ENCODE assay signal across 13 cellular contexts in genomic region chrX:154413142-154413541, GRCh38. TPM values are rescaled to one million over a fixed set of nuclear protein-coding genes. Genes with fewer than 3 reads are reported as not detected.
DNase-seq lines count a peak whose midpoint lies in the region; ATAC-seq and TF ChIP-seq lines count a peak whose summit lies in the region.
"Had no signal": no experiment of that assay in that cellular context is flagged by ENCODE, and none has a peak within 500 bp of the region (broad histone marks: within the 10 kb centered on the region; RNA-seq: fewer than 3 reads in every experiment).

No MANE protein-coding gene starts in this region.

- H3K27ac ChIP-seq in MM.1S (ENCODE audit: low read length), result peak overlapping the region; percentile 69; the same call in 1 of the 2 replicates
- H3K27ac ChIP-seq in spleen, result peak overlapping the region; percentile 79 to 98 (median 96)
- H3K27ac ChIP-seq in left lung, result peak overlapping the region in 1 of 2 donors; percentile 94
- H3K27ac ChIP-seq: parathyroid adenoma had no signal

- DNase-seq in activated T-cell treated with anti-CD3 and anti-CD28 coated beads, Interleukin-2, amount 50 U/mL, for 4 hours, result no peak
- DNase-seq in activated T-cell treated with anti-CD3 and anti-CD28 coated beads for 4 hours (no peak), MM.1S (no peak), spleen (no peak), left lung (no peak), BE2C (no peak), dedifferentiated amniotic fluid mesenchymal stem cell (ENCODE audit: extremely low spot score) (no peak)
- DNase-seq in activated naive CD8-positive, alpha-beta T cell treated with anti-CD3 and anti-CD28 coated beads, Interleukin-2, amount 50 U/mL, for 24 hours, result no peak
- DNase-seq: amniotic stem cell, cortex of kidney, mesenchymal stem cell had no signal

- no peaks in the 10 kb centered on the region for H3K36me3 ChIP-seq in MM.1S (replicated peaks; ENCODE audit: insufficient read depth, low read length)
- peaks cover 0 to 18% (median 0%) of the 10 kb centered on the region in 6 donors for H3K36me3 ChIP-seq in spleen
- H3K36me3 ChIP-seq in left lung, result no peaks in the 10 kb centered on the region
- no peaks in the 10 kb centered on the region for H3K36me3 ChIP-seq in BE2C

- WGBS in spleen, 5 donors, result 59 to 96% (median 79%) methylated on average over 5 to 8 of the region's 8 CpGs

- H3K4me3 ChIP-seq in MM.1S (ENCODE audit: low read length), result no peak overlapping the region
- H3K4me3 ChIP-seq in spleen, result peak overlapping the region in 1 of 8 donors; percentile 83
- no peak overlapping the region for H3K4me3 ChIP-seq in left lung
- no peak overlapping the region for H3K4me3 ChIP-seq in BE2C (ENCODE audit: low read depth, low read length)

- H4K20me1 ChIP-seq in MM.1S (ENCODE audit: insufficient read depth, low read length), result no peaks in the 10 kb centered on the region

- peaks cover 12% of the 10 kb centered on the region; the same call in 1 of the 2 replicates for H3K79me2 ChIP-seq in MM.1S (ENCODE audit: low read length)
- H3K79me2 ChIP-seq: parathyroid adenoma had no signal

- H3K4me1 Mint-ChIP-seq in activated T-cell treated with anti-CD3 and anti-CD28 coated beads, Interleukin-2, amount 50 U/mL, for 4 hours (ENCODE audit: low read depth), result peaks cover 16% of the 10 kb centered on the region
- peaks cover 19% of the 10 kb centered on the region for H3K4me1 Mint-ChIP-seq in activated naive CD8-positive, alpha-beta T cell treated with anti-CD3 and anti-CD28 coated beads, Interleukin-2, amount 50 U/mL, for 24 hours

- peak overlapping the region; percentile 79 for H3K4me3 Mint-ChIP-seq in activated T-cell treated with anti-CD3 and anti-CD28 coated beads, Interleukin-2, amount 50 U/mL, for 4 hours
- no peak overlapping the region for H3K4me3 Mint-ChIP-seq in activated naive CD8-positive, alpha-beta T cell treated with anti-CD3 and anti-CD28 coated beads, Interleukin-2, amount 50 U/mL, for 24 hours

- no peaks in the 10 kb centered on the region for H3K36me3 Mint-ChIP-seq in activated T-cell treated with anti-CD3 and anti-CD28 coated beads, Interleukin-2, amount 50 U/mL, for 4 hours (ENCODE audit: insufficient read depth)
- H3K36me3 Mint-ChIP-seq in activated naive CD8-positive, alpha-beta T cell treated with anti-CD3 and anti-CD28 coated beads, Interleukin-2, amount 50 U/mL, for 24 hours (ENCODE audit: low read depth), result peaks cover 6% of the 10 kb centered on the region

- no peaks in the 10 kb centered on the region for H3K27me3 ChIP-seq in MM.1S (replicated peaks; ENCODE audit: insufficient read depth, low read length)
- H3K27me3 ChIP-seq in spleen (replicated peaks in 1 of 7), result no peaks in the 10 kb centered on the region
- no peaks in the 10 kb centered on the region for H3K27me3 ChIP-seq in left lung
- H3K27me3 ChIP-seq in BE2C, result no peaks in the 10 kb centered on the region
- H3K27me3 ChIP-seq: tibial nerve had no signal

- H3K9me3 Mint-ChIP-seq in activated T-cell treated with anti-CD3 and anti-CD28 coated beads, Interleukin-2, amount 50 U/mL, for 4 hours, result no peaks in the 10 kb centered on the region
- no peaks in the 10 kb centered on the region for H3K9me3 Mint-ChIP-seq in activated naive CD8-positive, alpha-beta T cell treated with anti-CD3 and anti-CD28 coated beads, Interleukin-2, amount 50 U/mL, for 24 hours

- H3F3A ChIP-seq in MM.1S (ENCODE audit: insufficient read depth, low read length), result peaks cover 10% of the 10 kb centered on the region; the same call in 1 of the 2 replicates

- TF ChIP-seq CTCF in MM.1S (IDR thresholded peaks at IDR 0.05; ENCODE audit: low read length) (no peak), spleen (IDR thresholded peaks at IDR 0.05 in 8 of 11, conservative IDR thresholded peaks at IDR 0.05 in 3 of 11) (no peak), left lung (IDR thresholded peaks at IDR 0.05) (no peak), BE2C (IDR thresholded peaks at IDR 0.05; ENCODE audit: low read depth, low read length) (no peak)

- TF ChIP-seq POLR2A in spleen (IDR thresholded peaks at IDR 0.05), result no peak

- peak overlapping the region; percentile 73 for H3K27ac Mint-ChIP-seq in activated naive CD8-positive, alpha-beta T cell treated with anti-CD3 and anti-CD28 coated beads, Interleukin-2, amount 50 U/mL, for 24 hours

- no peak overlapping the region for H2AFZ ChIP-seq in MM.1S (ENCODE audit: low read length)
- H2AFZ ChIP-seq: parathyroid adenoma had no signal

- no peak overlapping the region; the same call in 1 of the 2 replicates for H3K9ac ChIP-seq in MM.1S (ENCODE audit: low read length)
- H3K9ac ChIP-seq: parathyroid adenoma had no signal

- H3K4me1 ChIP-seq in MM.1S (ENCODE audit: low read length) (peaks cover 6% of the 10 kb centered on the region; the same call in 1 of the 2 replicates), spleen (peaks cover 0 to 45% (median 33%) of the 10 kb centered on the region in 6 donors), left lung (peaks cover 0 to 32% of the 10 kb centered on the region in 2 donors), BE2C (peaks cover 3% of the 10 kb centered on the region; the same call in 1 of the 2 replicates)

- no peak for ATAC-seq in activated T-cell treated with anti-CD3 and anti-CD28 coated beads, Interleukin-2, amount 50 U/mL, for 4 hours
- ATAC-seq in activated naive CD8-positive, alpha-beta T cell treated with anti-CD3 and anti-CD28 coated beads, Interleukin-2, amount 50 U/mL, for 24 hours, result no peak
- ATAC-seq in left lung, result no peak

- no peaks in the 10 kb centered on the region for H3K27me3 Mint-ChIP-seq in activated T-cell treated with anti-CD3 and anti-CD28 coated beads, Interleukin-2, amount 50 U/mL, for 4 hours (ENCODE audit: low read depth)
- no peaks in the 10 kb centered on the region for H3K27me3 Mint-ChIP-seq in activated naive CD8-positive, alpha-beta T cell treated with anti-CD3 and anti-CD28 coated beads, Interleukin-2, amount 50 U/mL, for 24 hours

- H3K9me2 ChIP-seq in MM.1S (replicated peaks; ENCODE audit: insufficient read depth, low read length), result no peaks in the 10 kb centered on the region

- H3K9me3 ChIP-seq in MM.1S (replicated peaks; ENCODE audit: insufficient read depth, low read length) (no peaks in the 10 kb centered on the region), spleen (no peaks in the 10 kb centered on the region), left lung (no peaks in the 10 kb centered on the region), BE2C (no peaks in the 10 kb centered on the region)
- H3K9me3 ChIP-seq: tibial nerve had no signal

- no peak overlapping the region for H3K4me2 ChIP-seq in MM.1S (ENCODE audit: low read depth, low read length)

- intact Hi-C loops in spleen (cut with DNase I; ENCODE audit: low total_unique reads) (no loop called here), left lung (cut with DNase I) (no loop called here)

RNA-seq across cellular contexts. Expression of gene TAFAZZIN, which starts 1.8 kb away (rescaled TPM):
- 10 to 100 TPM; 37.9 to 39.3 (median 38.2) TPM for total RNA-seq in activated T-cell treated with anti-CD3 and anti-CD28 coated beads, Interleukin-2, amount 50 U/mL, for 4 hours
- 100 to 1,000 TPM in 1 of 7 donors, 10 to 100 TPM in 6; 70.1 to 107 (median 76.3) TPM for total RNA-seq in spleen
- polyA plus RNA-seq in spleen, result 100 to 1,000 TPM in 2 of 3 donors, 10 to 100 TPM in 1; 65.7 to 135 (median 115) TPM
- total RNA-seq in left lung, result 10 to 100 TPM; 34.7 to 45.5 TPM
- polyA plus RNA-seq in BE2C (2012; ENCODE audit: insufficient read depth, insufficient read length, low read depth), result 35.5 TPM

RNA-seq across cellular contexts. Expression of gene DNASE1L1, which starts 4.1 kb away (rescaled TPM):
- total RNA-seq in activated T-cell treated with anti-CD3 and anti-CD28 coated beads, Interleukin-2, amount 50 U/mL, for 4 hours, result 1 to 10 TPM; 4.0 to 7.3 (median 5.1) TPM
- total RNA-seq in spleen (10 to 100 TPM; 25.9 to 54.5 (median 43.5) TPM), left lung (10 to 100 TPM; 34.7 to 36.1 TPM)
- polyA plus RNA-seq in spleen, result 10 to 100 TPM; 18.1 to 26.5 (median 22.5) TPM
- polyA plus RNA-seq in BE2C (2012; ENCODE audit: insufficient read depth, insufficient read length, low read depth), result 20.5 TPM

RNA-seq across cellular contexts. Expression of gene RPL10, which starts 15.0 kb away (rescaled TPM):
- total RNA-seq in activated T-cell treated with anti-CD3 and anti-CD28 coated beads, Interleukin-2, amount 50 U/mL, for 4 hours, result 1,000 to 10,000 TPM; 3,297 to 3,503 (median 3,452) TPM
- 1,000 to 10,000 TPM; 2,711 to 4,089 (median 3,238) TPM for total RNA-seq in spleen
- polyA plus RNA-seq in spleen, result 1,000 to 10,000 TPM; 6,919 to 9,324 (median 8,870) TPM
- total RNA-seq in left lung, result 1,000 to 10,000 TPM; 2,309 to 2,455 TPM
- 1,809 TPM for polyA plus RNA-seq in BE2C (2012; ENCODE audit: insufficient read depth, insufficient read length, low read depth)

RNA-seq across cellular contexts. Expression of gene ATP6AP1, which starts 15.3 kb away (rescaled TPM):
- total RNA-seq in activated T-cell treated with anti-CD3 and anti-CD28 coated beads, Interleukin-2, amount 50 U/mL, for 4 hours, result 10 to 100 TPM; 33.7 to 42.2 (median 40.8) TPM
- total RNA-seq in spleen (100 to 1,000 TPM in 3 of 7 donors, 10 to 100 TPM in 4; 80.3 to 127 (median 99.9) TPM), left lung (100 to 1,000 TPM; 139 to 168 TPM)
- polyA plus RNA-seq in spleen, result 10 to 100 TPM; 34.2 to 62.3 (median 44.1) TPM
- 412 TPM for polyA plus RNA-seq in BE2C (2012; ENCODE audit: insufficient read depth, insufficient read length, low read depth)

RNA-seq across cellular contexts. Expression of gene GDI1, which starts 23.8 kb away (rescaled TPM):
- 100 to 1,000 TPM; 107 to 126 (median 116) TPM for total RNA-seq in activated T-cell treated with anti-CD3 and anti-CD28 coated beads, Interleukin-2, amount 50 U/mL, for 4 hours
- total RNA-seq in spleen, result 100 to 1,000 TPM in 6 of 7 donors, 10 to 100 TPM in 1; 88.7 to 137 (median 111) TPM
- 100 to 1,000 TPM in 2 of 3 donors, 10 to 100 TPM in 1; 56.2 to 125 (median 107) TPM for polyA plus RNA-seq in spleen
- total RNA-seq in left lung, result 100 to 1,000 TPM; 107 to 108 TPM
- polyA plus RNA-seq in BE2C (2012; ENCODE audit: insufficient read depth, insufficient read length, low read depth), result 595 TPM
